ENCODE assay signal across 8 cellular contexts in the genomic region with DNA sequence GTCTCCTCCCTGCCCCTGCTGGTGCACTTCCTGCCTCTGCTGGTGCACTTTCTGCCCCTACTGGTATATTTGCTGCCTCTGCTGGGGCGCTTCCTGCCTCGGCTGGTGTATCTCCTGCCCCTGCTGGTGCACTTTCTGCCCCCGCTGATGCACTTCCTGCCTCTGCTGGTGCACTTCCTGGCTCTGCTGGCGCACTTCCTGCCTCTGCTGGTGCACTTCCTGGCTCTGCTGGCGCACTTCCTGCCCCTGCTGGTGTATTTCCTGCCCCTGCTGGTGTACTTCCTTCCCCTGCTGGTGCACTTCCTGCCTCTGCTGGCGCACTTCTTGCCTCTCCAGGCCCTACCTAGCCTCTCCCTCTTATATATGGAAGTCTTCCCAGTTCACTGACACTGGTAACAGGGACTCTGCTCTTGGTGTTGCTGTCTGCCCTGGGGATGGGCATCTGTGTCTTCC. TPM values are rescaled to one million over a fixed set of nuclear protein-coding genes. Genes with fewer than 3 reads are reported as not detected.
A peak's percentile ranks its signal among the peaks of the same experiment; 100 is the strongest.
DNase-seq lines count a peak whose midpoint lies in the region; ATAC-seq and TF ChIP-seq lines count a peak whose summit lies in the region.

No MANE protein-coding gene starts in this region.

- peaks cover 9% of the 10 kb centered on the region for H3K9me3 Mint-ChIP-seq in activated naive CD8-positive, alpha-beta T cell treated with anti-CD3 and anti-CD28 coated beads, Interleukin-2, amount 50 U/mL, for 24 hours

- peaks cover 20% of the 10 kb centered on the region for H3K27me3 Mint-ChIP-seq in T-helper 17 cell
- peaks cover 17% of the 10 kb centered on the region for H3K27me3 Mint-ChIP-seq in activated naive CD8-positive, alpha-beta T cell treated with anti-CD3 and anti-CD28 coated beads, Interleukin-2, amount 50 U/mL, for 24 hours

- peaks cover 3% of the 10 kb centered on the region for H3K9me3 ChIP-seq in T-helper 17 cell (ENCODE audit: control insufficient read depth, low read length, poor library complexity, severe bottlenecking)

- peak overlapping the region; percentile 80 for H3K27ac Mint-ChIP-seq in T-helper 17 cell
- peak overlapping the region; percentile 96 for H3K27ac Mint-ChIP-seq in activated naive CD8-positive, alpha-beta T cell treated with anti-CD3 and anti-CD28 coated beads, Interleukin-2, amount 50 U/mL, for 24 hours

- TF ChIP-seq CTCF in GM10266 (IDR thresholded peaks at IDR 0.05; ENCODE audit: control insufficient read depth, insufficient read depth, low read depth, missing control alignments) = no peak

- peak; percentile 91 for ATAC-seq in T-helper 17 cell
- peak; percentile 80 for ATAC-seq in activated naive CD8-positive, alpha-beta T cell treated with anti-CD3 and anti-CD28 coated beads, Interleukin-2, amount 50 U/mL, for 24 hours
- ATAC-seq in HG02678 (IDR thresholded peaks at IDR 0.05; ENCODE audit: unreplicated experiment) = no peak
- ATAC-seq in GM21360 (IDR thresholded peaks at IDR 0.05; ENCODE audit: unreplicated experiment) = no peak

- DNase-seq in GM10266 (ENCODE audit: extremely low spot score) = peak; percentile 52
- DNase-seq in T-helper 17 cell = peak; percentile 53 to 76 (median 72)
- DNase-seq in activated naive CD8-positive, alpha-beta T cell treated with anti-CD3 and anti-CD28 coated beads, Interleukin-2, amount 50 U/mL, for 24 hours = peak; percentile 75
- peak; percentile 56 to 66 for DNase-seq in stimulated activated CD4-positive, alpha-beta T cell treated with anti-CD3 and anti-CD28 coated beads, Interleukin-12 subunit alpha, Interleukin-12 subunit beta, amount 100 ng/mL, for 24 hours (ENCODE audit: low read depth in 2 of 2)
- no peak for DNase-seq in SW480 (ENCODE audit: low spot score)
- DNase-seq in hypothalamus (lab: John Stamatoyannopoulos, UW) = no peak

- H3K4me3 Mint-ChIP-seq in T-helper 17 cell = peak overlapping the region; percentile 60
- peak overlapping the region; percentile 87 for H3K4me3 Mint-ChIP-seq in activated naive CD8-positive, alpha-beta T cell treated with anti-CD3 and anti-CD28 coated beads, Interleukin-2, amount 50 U/mL, for 24 hours

- H3K4me1 Mint-ChIP-seq in T-helper 17 cell = peaks cover 5% of the 10 kb centered on the region
- H3K4me1 Mint-ChIP-seq in activated naive CD8-positive, alpha-beta T cell treated with anti-CD3 and anti-CD28 coated beads, Interleukin-2, amount 50 U/mL, for 24 hours = peaks cover 34% of the 10 kb centered on the region

- H3K36me3 Mint-ChIP-seq in T-helper 17 cell (ENCODE audit: low read depth) = no peaks in the 10 kb centered on the region
- H3K36me3 Mint-ChIP-seq in activated naive CD8-positive, alpha-beta T cell treated with anti-CD3 and anti-CD28 coated beads, Interleukin-2, amount 50 U/mL, for 24 hours (ENCODE audit: low read depth) = peaks cover 14% of the 10 kb centered on the region

RNA-seq across cellular contexts. Expression of a gene that starts 10.1 kb away (rescaled TPM):
- total RNA-seq in T-helper 17 cell = 10 to 100 TPM; 54.3 to 69.4 TPM

RNA-seq across cellular contexts. Expression of a gene that starts 36.1 kb away (rescaled TPM):
- total RNA-seq in T-helper 17 cell = not detected

RNA-seq across cellular contexts. Expression of a gene that starts 38.9 kb away (rescaled TPM):
- 10 to 100 TPM; 37.2 to 62.6 TPM for total RNA-seq in T-helper 17 cell

RNA-seq across cellular contexts. Expression of a gene that starts 48.5 kb away (rescaled TPM):
- total RNA-seq in T-helper 17 cell = 10 to 100 TPM in 1 of 2 donors, 1 to 10 TPM in 1; 4.9 to 12.3 TPM

Comparison
In these comparisons a context has a peak if more than half of its experiments do, and no peak if none do; other contexts are left out.
1. DNase-seq: peak in GM10266 (single experiment), T-helper 17 cell (3 of 3), activated naive CD8-positive, alpha-beta T cell treated with anti-CD3 and anti-CD28 coated beads, Interleukin-2, amount 50 U/mL, for 24 hours (single experiment) and stimulated activated CD4-positive, alpha-beta T cell treated with anti-CD3 and anti-CD28 coated beads, Interleukin-12 subunit alpha, Interleukin-12 subunit beta, amount 100 ng/mL, for 24 hours (2 of 2); none in SW480 (single experiment) and hypothalamus (0 of 51).
2. ATAC-seq: peak in T-helper 17 cell (single experiment) and activated naive CD8-positive, alpha-beta T cell treated with anti-CD3 and anti-CD28 coated beads, Interleukin-2, amount 50 U/mL, for 24 hours (single experiment); none in HG02678 (single experiment) and GM21360 (single experiment).